2 cellular contexts compared by ENCODE assay signal in genomic region chr22:35538801-35539321, GRCh38.
TF ChIP-seq lines count a peak whose summit lies in the region.

No MANE protein-coding gene starts in this region.

TF ChIP-seq in SK-N-SH, 30 proteins besides CTCF, POLR2A, EP300 and RAD21:
- TF ChIP-seq SIN3A (IDR thresholded peaks at IDR 0.05; ENCODE audit: borderline replicate concordance, low read depth, low read length) (no peak), SMC3 (IDR thresholded peaks at IDR 0.05; ENCODE audit: low read depth, low read length) (peak; percentile 33; the same call in 1 of the 2 replicates), RFX5 (IDR thresholded peaks at IDR 0.05; ENCODE audit: low read length) (no peak), ZBTB33 (IDR thresholded peaks at IDR 0.05; ENCODE audit: borderline replicate concordance, low read depth) (no peak)

TF ChIP-seq in H1, 55 proteins besides CTCF, POLR2A, EP300 and RAD21:
- TF ChIP-seq SP1 (IDR thresholded peaks at IDR 0.05; ENCODE audit: low read depth, low read length) (no peak), KDM1A (IDR thresholded peaks at IDR 0.05; ENCODE audit: borderline replicate concordance, low read length) (peak; percentile 89), HDAC2 (IDR thresholded peaks at IDR 0.05; ENCODE audit: borderline replicate concordance in 1 of 2, low read depth in 2 of 2, low read length in 2 of 2) (0 out of 4 replicates have a peak, but pooled peaks of 1 of the 2 experiments have one; percentile 64), GABPA (IDR thresholded peaks at IDR 0.05; ENCODE audit: borderline replicate concordance, insufficient read depth, low read length) (no peak), BACH1 (IDR thresholded peaks at IDR 0.05; ENCODE audit: low read length) (peak; percentile 21)
